In the genomic region with DNA sequence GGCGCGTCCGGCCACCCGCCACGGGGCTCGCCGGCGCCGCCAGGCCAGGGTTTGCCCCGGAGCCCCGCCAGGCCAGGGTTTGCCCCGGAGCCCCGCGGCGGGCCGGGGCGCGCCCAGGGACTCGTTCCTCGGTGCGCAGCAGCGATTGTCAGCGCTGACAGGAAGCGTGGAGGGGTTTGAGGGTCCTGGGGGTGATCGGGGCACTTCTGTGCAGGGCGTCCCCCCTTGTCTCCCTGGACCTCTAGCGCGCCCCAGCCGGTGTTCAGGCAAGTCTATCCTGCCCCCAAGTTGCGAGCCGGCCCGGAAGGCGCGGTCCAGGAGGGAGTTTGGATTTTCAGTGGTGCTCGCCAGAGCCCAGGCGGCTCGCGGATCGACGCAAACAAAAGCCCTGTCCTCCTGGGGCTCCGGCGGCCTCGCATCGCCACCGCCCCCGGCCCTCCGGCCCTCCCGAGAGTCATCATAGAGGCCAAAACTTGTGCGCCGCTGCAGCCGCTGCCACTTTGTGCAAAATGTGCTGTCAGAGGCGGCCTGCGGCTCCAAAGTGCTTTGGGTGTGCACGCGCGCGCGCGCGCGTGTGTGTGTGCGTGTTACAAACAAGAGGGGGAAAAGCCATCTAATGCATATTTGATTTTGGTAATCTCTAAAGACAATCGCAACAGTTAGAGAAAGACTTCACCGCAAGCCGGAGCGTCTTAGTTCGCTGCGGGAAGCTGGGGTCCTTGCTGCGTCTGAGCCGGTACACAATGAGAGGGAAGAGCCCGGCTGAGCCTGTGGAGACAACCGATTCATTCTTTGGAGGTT, we compare ENCODE assay signal across 8 cellular contexts. TPM values are rescaled to one million over a fixed set of nuclear protein-coding genes. Genes with fewer than 3 reads are reported as not detected.
DNase-seq lines count a peak whose midpoint lies in the region; ATAC-seq, FAIRE-seq and TF ChIP-seq lines count a peak whose summit lies in the region.

No MANE protein-coding gene starts in this region.

- POLR2A ChIA-PET in CD8-positive, alpha-beta T cell (lab: Charles Lee) = no interaction called here

- peak overlapping the region; percentile 32 for H3K4me3 Mint-ChIP-seq in CD8-positive, alpha-beta T cell
- H3K4me3 Mint-ChIP-seq in T-helper 1 cell treated with Interleukin-12 subunit alpha and Interleukin-12 subunit beta and Interleukin-4 antibody, amounts not matched to agents 30 μg/mL and 1 μg/mL, for 36 hours = peak overlapping the region; percentile 72

- no peak for FAIRE-seq in urothelium cell line (lab: Jason Lieb, UNC)

- H3K36me3 ChIP-seq in CD8-positive, alpha-beta T cell (ENCODE audit: insufficient read depth, low read length) = no peaks in the 10 kb centered on the region
- H3K36me3 ChIP-seq in H7 (replicated peaks; ENCODE audit: control insufficient read depth, insufficient read depth, low read length) = no peaks in the 10 kb centered on the region
- H3K36me3 ChIP-seq in esophagus squamous epithelium = no peaks in the 10 kb centered on the region
- H3K36me3 ChIP-seq in mucosa of descending colon (ENCODE audit: low read depth) = no peaks in the 10 kb centered on the region

- TF ChIP-seq POLR2A in esophagus squamous epithelium (IDR thresholded peaks at IDR 0.05) = no peak

- WGBS in esophagus squamous epithelium, 2 donors = 1 to 4% methylated on average over 10 to 13 of the region's 72 CpGs

- H3K9me3 Mint-ChIP-seq in CD8-positive, alpha-beta T cell = no peaks in the 10 kb centered on the region
- H3K9me3 Mint-ChIP-seq in T-helper 1 cell treated with Interleukin-12 subunit alpha and Interleukin-12 subunit beta and Interleukin-4 antibody, amounts not matched to agents 30 μg/mL and 1 μg/mL, for 36 hours = no peaks in the 10 kb centered on the region

- H3K4me3 ChIP-seq in CD8-positive, alpha-beta T cell (ENCODE audit: low read depth, low read length) = no peak overlapping the region
- peak overlapping the region; percentile 94 for H3K4me3 ChIP-seq in H7 (ENCODE audit: insufficient read depth, low read depth, low read length)
- H3K4me3 ChIP-seq in esophagus squamous epithelium = peak overlapping the region; percentile 74 to 88 (median 77)
- peak overlapping the region; percentile 33 for H3K4me3 ChIP-seq in mucosa of descending colon

- intact Hi-C loops in CD8-positive, alpha-beta T cell (cut with DNase I, micrococcal nuclease) = no loop called here
- intact Hi-C loops in esophagus squamous epithelium (cut with DNase I) = loop anchor here (10.0 kb wide), 1 partner anchor 360 kb away; no protein-coding TSS in a partner anchor
- intact Hi-C loops in mucosa of descending colon (cut with DNase I, micrococcal nuclease) = loop anchor here in 1 of 2 donors (10.0 kb wide), 1 partner anchor 360 kb away; no protein-coding TSS in a partner anchor

- H3K4me1 ChIP-seq in CD8-positive, alpha-beta T cell (ENCODE audit: insufficient read depth, low read length) = no peaks in the 10 kb centered on the region
- H3K4me1 ChIP-seq in esophagus squamous epithelium = peaks cover 16 to 57% (median 22%) of the 10 kb centered on the region in 3 donors
- H3K4me1 ChIP-seq in mucosa of descending colon (ENCODE audit: low read depth) = no peaks in the 10 kb centered on the region

- H3K9me3 ChIP-seq in CD8-positive, alpha-beta T cell (ENCODE audit: low read length) = no peaks in the 10 kb centered on the region
- H3K9me3 ChIP-seq in esophagus squamous epithelium (no peaks in the 10 kb centered on the region), mucosa of descending colon (no peaks in the 10 kb centered on the region)

- no peak for ATAC-seq in CD8-positive, alpha-beta T cell
- peak; percentile 10 for ATAC-seq in mucosa of descending colon
- no peak for ATAC-seq in GM18519 (IDR thresholded peaks at IDR 0.05; ENCODE audit: low FRiP score, unreplicated experiment)

- H3K27me3 ChIP-seq in CD8-positive, alpha-beta T cell (ENCODE audit: insufficient read depth, low read length) = peaks cover 3% of the 10 kb centered on the region
- H3K27me3 ChIP-seq in H7 (ENCODE audit: control insufficient read depth, insufficient read depth, low read length) (no peaks in the 10 kb centered on the region), esophagus squamous epithelium (peaks cover 0 to 56% (median 0%) of the 10 kb centered on the region in 4 donors)

- H3K27me3 Mint-ChIP-seq in CD8-positive, alpha-beta T cell (ENCODE audit: low read depth) = peaks cover 44% of the 10 kb centered on the region
- H3K27me3 Mint-ChIP-seq in T-helper 1 cell treated with Interleukin-12 subunit alpha and Interleukin-12 subunit beta and Interleukin-4 antibody, amounts not matched to agents 30 μg/mL and 1 μg/mL, for 36 hours (ENCODE audit: low read depth) = peaks cover 71% of the 10 kb centered on the region

- H3K4me1 Mint-ChIP-seq in CD8-positive, alpha-beta T cell (ENCODE audit: low read depth) = peaks cover 14% of the 10 kb centered on the region
- peaks cover 14% of the 10 kb centered on the region for H3K4me1 Mint-ChIP-seq in T-helper 1 cell treated with Interleukin-12 subunit alpha and Interleukin-12 subunit beta and Interleukin-4 antibody, amounts not matched to agents 30 μg/mL and 1 μg/mL, for 36 hours (ENCODE audit: low read depth)

- no peak for DNase-seq in CD8-positive, alpha-beta T cell
- DNase-seq in H7 (peak; percentile 82), esophagus squamous epithelium (lab: John Stamatoyannopoulos, UW) (no peak), mucosa of descending colon (peak; percentile 45 to 60 (median 52)), urothelium cell line (ENCODE audit: low spot score) (peak; percentile 51), SHP77 (lab: John Stamatoyannopoulos, UW) (no peak)

- CTCF ChIA-PET in CD8-positive, alpha-beta T cell (lab: Charles Lee) = no interaction called here

- H3K27ac Mint-ChIP-seq in CD8-positive, alpha-beta T cell = no peak overlapping the region
- H3K27ac Mint-ChIP-seq in T-helper 1 cell treated with Interleukin-12 subunit alpha and Interleukin-12 subunit beta and Interleukin-4 antibody, amounts not matched to agents 30 μg/mL and 1 μg/mL, for 36 hours = no peak overlapping the region

- H3K27ac ChIP-seq in CD8-positive, alpha-beta T cell (ENCODE audit: low read depth, low read length) = no peak overlapping the region
- peak overlapping the region; percentile 84 to 92 (median 90) for H3K27ac ChIP-seq in esophagus squamous epithelium

- H3K36me3 Mint-ChIP-seq in CD8-positive, alpha-beta T cell = no peaks in the 10 kb centered on the region
- H3K36me3 Mint-ChIP-seq in T-helper 1 cell treated with Interleukin-12 subunit alpha and Interleukin-12 subunit beta and Interleukin-4 antibody, amounts not matched to agents 30 μg/mL and 1 μg/mL, for 36 hours (ENCODE audit: low read depth) = no peaks in the 10 kb centered on the region

- TF ChIP-seq CTCF in CD8-positive, alpha-beta T cell (IDR thresholded peaks at IDR 0.05) = no peak
- TF ChIP-seq CTCF in esophagus squamous epithelium (IDR thresholded peaks at IDR 0.05) = no peak
- TF ChIP-seq CTCF in mucosa of descending colon (IDR thresholded peaks at IDR 0.05) = no peak

RNA-seq across cellular contexts. Expression of a gene that starts 1.0 kb away (rescaled TPM):
- total RNA-seq in CD8-positive, alpha-beta T cell = not detected
- 63.4 and 94.3 TPM in 2 replicates for total RNA-seq in H7 (2014; rRNA removed; shearing (Covaris generic))
- 10 to 100 TPM in 1 of 4 donors, 1 to 10 TPM in 3; 6.6 to 15.3 (median 9.4) TPM for total RNA-seq in esophagus squamous epithelium
- 10 to 100 TPM in 1 of 3 donors, 1 to 10 TPM in 2; 3.1 to 19.8 (median 3.4) TPM for total RNA-seq in mucosa of descending colon

Comparison
In these comparisons a context has a peak if more than half of its experiments do, and no peak if none do; other contexts are left out.
1. DNase-seq: peak in H7 (single experiment), mucosa of descending colon (3 of 3) and urothelium cell line (single experiment); none in CD8-positive, alpha-beta T cell (0 of 7), esophagus squamous epithelium (single experiment) and SHP77 (0 of 2).